ENCODE assay signal across 8 cellular contexts in the genomic region with DNA sequence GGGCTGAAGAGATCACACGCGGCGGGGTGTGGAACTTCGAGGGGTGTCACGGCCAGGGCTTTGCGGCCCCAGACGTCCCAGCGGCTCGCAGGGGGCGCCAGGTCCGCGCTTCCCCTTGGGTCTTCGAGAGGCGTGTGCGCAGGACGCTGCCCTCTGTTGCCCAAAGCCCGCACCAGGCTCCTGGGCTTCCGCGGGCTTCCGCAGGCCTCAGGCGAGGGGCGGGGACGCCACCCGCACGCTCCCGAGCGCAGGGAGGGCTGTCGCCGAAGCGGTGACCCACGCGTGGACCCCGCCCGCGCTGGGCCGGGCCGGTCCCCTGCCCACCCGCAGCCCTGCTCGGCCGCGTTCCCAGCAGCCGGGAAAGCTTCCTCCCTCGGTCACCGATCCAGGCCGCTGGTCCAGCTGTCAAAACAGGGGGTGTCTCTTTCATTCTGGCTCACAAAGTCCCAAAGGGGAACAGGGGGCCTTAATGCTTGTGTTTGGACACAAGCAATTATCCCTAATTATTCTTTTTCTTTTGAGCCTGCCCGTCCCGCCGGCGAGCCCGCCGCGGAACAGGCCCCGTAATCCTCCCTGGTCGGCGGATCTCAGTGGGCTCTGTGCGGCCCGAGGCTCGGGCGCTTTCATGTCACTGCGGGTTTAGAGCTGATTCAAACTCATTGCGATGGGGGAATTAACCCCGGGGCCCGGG.
DNase-seq lines count a peak whose midpoint lies in the region; ATAC-seq and TF ChIP-seq lines count a peak whose summit lies in the region.
"Had no signal": no experiment of that assay in that cellular context is flagged by ENCODE, and none has a peak within 500 bp of the region (broad histone marks: within the 10 kb centered on the region; RNA-seq: fewer than 3 reads in every experiment).

No MANE protein-coding gene starts in this region.

- 3% methylated on average over 51 of the region's 63 CpGs for WGBS in mesenchymal stem cell
- 90 to 91% methylated on average over 39 to 63 of the region's 63 CpGs for WGBS in GM23248 (ENCODE audit: low coverage in 1 of 2, low lambda C conversion rate in 2 of 2, missing lambda C conversion rate in 2 of 2), 2 experiments

- no peak overlapping the region for H2BK5ac ChIP-seq in mesenchymal stem cell (ENCODE audit: low read depth, low read length, poor library complexity, severe bottlenecking)

- no peaks in the 10 kb centered on the region for H4K20me1 ChIP-seq in GM23248 (ENCODE audit: insufficient read depth)

- H3K23ac ChIP-seq in mesenchymal stem cell (ENCODE audit: low read length in 2 of 2): peak overlapping the region in 1 of 2 experiments; percentile 90

- no peaks in the 10 kb centered on the region for H3K9me2 ChIP-seq in GM23248 (ENCODE audit: insufficient read depth)

- H3K79me1 ChIP-seq in mesenchymal stem cell (replicated peaks; ENCODE audit: low read length, poor library complexity, severe bottlenecking): no peaks in the 10 kb centered on the region

- no peak overlapping the region for H2AK5ac ChIP-seq in mesenchymal stem cell (ENCODE audit: low read length, severe bottlenecking)

- H2BK120ac ChIP-seq in mesenchymal stem cell (ENCODE audit: low read depth, low read length): no peak overlapping the region

- H3K27ac ChIP-seq in WERI-Rb-1 (peak overlapping the region; percentile 83), mesenchymal stem cell (ENCODE audit: low read length, poor library complexity, severe bottlenecking) (no peak overlapping the region), stomach smooth muscle (ENCODE audit: low read length) (no peak overlapping the region), GM23248 (no peak overlapping the region)

- H3K9me3 ChIP-seq in WERI-Rb-1 (ENCODE audit: severe bottlenecking) (no peaks in the 10 kb centered on the region), endocrine pancreas (ENCODE audit: control insufficient read depth, low read length) (no peaks in the 10 kb centered on the region), mesenchymal stem cell (ENCODE audit: control insufficient read depth, low read length) (no peaks in the 10 kb centered on the region), stomach smooth muscle (ENCODE audit: control insufficient read depth in 2 of 2, low read length in 2 of 2) (no peaks in the 10 kb centered on the region), GM23248 (ENCODE audit: low read depth) (no peaks in the 10 kb centered on the region)

- H3K4me2 ChIP-seq in mesenchymal stem cell (ENCODE audit: low read length, poor library complexity, severe bottlenecking): peak overlapping the region; percentile 78
- no peak overlapping the region for H3K4me2 ChIP-seq in GM23248 (ENCODE audit: unreplicated experiment)

- peak overlapping the region in 1 of 2 experiments; percentile 70 for H3K18ac ChIP-seq in mesenchymal stem cell (ENCODE audit: low read depth in 1 of 2, low read length in 2 of 2)

- peak overlapping the region in 1 of 2 experiments; percentile 29 for H2BK12ac ChIP-seq in mesenchymal stem cell (ENCODE audit: low read length in 2 of 2)

- no peaks in the 10 kb centered on the region for H3K36me3 ChIP-seq in WERI-Rb-1
- H3K36me3 ChIP-seq in endocrine pancreas (ENCODE audit: control insufficient read depth, insufficient read depth, low read length): no peaks in the 10 kb centered on the region
- H3K36me3 ChIP-seq in mesenchymal stem cell (ENCODE audit: control insufficient read depth in 1 of 2, insufficient read depth in 2 of 2, low read depth in 1 of 2, low read length in 2 of 2): no peaks in the 10 kb centered on the region
- no peaks in the 10 kb centered on the region for H3K36me3 ChIP-seq in stomach smooth muscle (ENCODE audit: control insufficient read depth in 2 of 2, insufficient read depth in 2 of 2, low read length in 2 of 2)
- H3K36me3 ChIP-seq in GM23248 (ENCODE audit: low read depth): no peaks in the 10 kb centered on the region

- peak; percentile 53; the same call in 1 of the 2 replicates for TF ChIP-seq CTCF in WERI-Rb-1 (IDR thresholded peaks at IDR 0.05; ENCODE audit: low read depth, low read length)

- H2BK15ac ChIP-seq in mesenchymal stem cell (ENCODE audit: low read depth, poor library complexity, severe bottlenecking): no peak overlapping the region

- no peaks in the 10 kb centered on the region for H3K4me1 ChIP-seq in endocrine pancreas (ENCODE audit: control insufficient read depth, insufficient read depth, low read length)
- H3K4me1 ChIP-seq in mesenchymal stem cell (ENCODE audit: control insufficient read depth, insufficient read depth, low read depth, low read length): peaks cover 28% of the 10 kb centered on the region
- H3K4me1 ChIP-seq in stomach smooth muscle (ENCODE audit: control insufficient read depth, insufficient read depth, low read length): peaks cover 24% of the 10 kb centered on the region
- peaks cover 25% of the 10 kb centered on the region for H3K4me1 ChIP-seq in GM23248 (ENCODE audit: insufficient read depth)

- H3K27me3 ChIP-seq in WERI-Rb-1 (ENCODE audit: insufficient read depth, low read depth, severe bottlenecking) (no peaks in the 10 kb centered on the region), endocrine pancreas (ENCODE audit: control insufficient read depth, insufficient read depth, low read length) (no peaks in the 10 kb centered on the region), mesenchymal stem cell (ENCODE audit: control insufficient read depth in 1 of 2, insufficient read depth in 1 of 2, low read length in 2 of 2) (peaks cover 7 to 57% of the 10 kb centered on the region in 2 experiments), stomach smooth muscle (ENCODE audit: control insufficient read depth in 1 of 2, insufficient read depth in 2 of 2, low read length in 2 of 2) (peaks cover 44 to 56% of the 10 kb centered on the region in 2 donors), GM23248 (replicated peaks; ENCODE audit: insufficient read depth) (no peaks in the 10 kb centered on the region)

- H3K4me3 ChIP-seq in WERI-Rb-1 (ENCODE audit: low read depth, low read length) (peak overlapping the region; percentile 70), endocrine pancreas (ENCODE audit: control insufficient read depth, insufficient read depth, low read length) (no peak overlapping the region), mesenchymal stem cell (ENCODE audit: insufficient read depth in 1 of 2, low read depth in 1 of 2, low read length in 2 of 2) (peak overlapping the region; percentile 39 to 66), stomach smooth muscle (ENCODE audit: low read length in 2 of 2) (peak overlapping the region; percentile 62 to 73), GM23248 (no peak overlapping the region)

- H3K4ac ChIP-seq in mesenchymal stem cell (ENCODE audit: low read depth in 1 of 2, low read length in 2 of 2): peak overlapping the region in 1 of 2 experiments; percentile 13

- H3F3A ChIP-seq in GM23248 (ENCODE audit: insufficient read depth): no peaks in the 10 kb centered on the region; the same call in 1 of the 2 replicates

- no peaks in the 10 kb centered on the region for H3K79me2 ChIP-seq in GM23248 (ENCODE audit: insufficient read depth)

- peak overlapping the region; percentile 33 for H4K8ac ChIP-seq in mesenchymal stem cell (ENCODE audit: low read length)

- H3K14ac ChIP-seq in mesenchymal stem cell (ENCODE audit: low read length in 2 of 2): no peak overlapping the region

- in situ Hi-C loops in GM23248 (cut with MboI): no loop called here

- H3K9ac ChIP-seq in endocrine pancreas (ENCODE audit: control insufficient read depth, insufficient read depth, low read length) (peak overlapping the region; percentile 17), mesenchymal stem cell (ENCODE audit: low read length) (peak overlapping the region; percentile 54), stomach smooth muscle (ENCODE audit: low read length in 2 of 2) (peak overlapping the region in 1 of 2 donors; percentile 38), GM23248 (no peak overlapping the region)

- no peak overlapping the region for H4K91ac ChIP-seq in mesenchymal stem cell (ENCODE audit: low read length)

- H2AFZ ChIP-seq in mesenchymal stem cell (ENCODE audit: low read depth, low read length) (peak overlapping the region; percentile 36), GM23248 (no peak overlapping the region)

- no peak for ATAC-seq in HG03025 (IDR thresholded peaks at IDR 0.05; ENCODE audit: low FRiP score, unreplicated experiment)

- DNase-seq in WERI-Rb-1: peak; percentile 61
- peak; percentile 28 for DNase-seq in mesenchymal stem cell
- no peak for DNase-seq in KG1 (lab: John Stamatoyannopoulos, UW)
- no peak for DNase-seq in GM23248
- DNase-seq: activated CD4-positive, alpha-beta T cell treated with anti-CD3 and anti-CD28 coated beads for 1 hour had no signal

Comparison
In these comparisons a context has a peak if more than half of its experiments do, and no peak if none do; other contexts are left out.
1. DNase-seq: peak in WERI-Rb-1 (single experiment) and mesenchymal stem cell (single experiment); none in KG1 (single experiment) and GM23248 (single experiment).
2. H3K4me3 ChIP-seq: peak in WERI-Rb-1 (single experiment), mesenchymal stem cell (2 of 2) and stomach smooth muscle (2 of 2); none in endocrine pancreas (single experiment) and GM23248 (single experiment).